ENCODE assay signal across 9 cellular contexts in genomic region chr5:172186114-172186695, GRCh38. TPM values are rescaled to one million over a fixed set of nuclear protein-coding genes. Genes with fewer than 3 reads are reported as not detected.
A peak's percentile ranks its signal among the peaks of the same experiment; 100 is the strongest.
DNase-seq lines count a peak whose midpoint lies in the region; ATAC-seq and TF ChIP-seq lines count a peak whose summit lies in the region.
"Had no signal": no experiment of that assay in that cellular context is flagged by ENCODE, and none has a peak within 500 bp of the region (broad histone marks: within the 10 kb centered on the region; RNA-seq: fewer than 3 reads in every experiment).

No MANE protein-coding gene starts in this region.

- DNase-seq in GM06990 (ENCODE audit: extremely low read depth, insufficient read length) (no peak), RWPE1 (ENCODE audit: low spot score) (no peak), psoas muscle (no peak), NCI-H526 (lab: John Stamatoyannopoulos, UW) (no peak), mesothelial cell of epicardium (ENCODE audit: low spot score in 2 of 2, unreplicated experiment in 2 of 2) (no peak), medulla oblongata (ENCODE audit: extremely low spot score) (no peak), amygdala (lab: John Stamatoyannopoulos, UW) (no peak)

- H3K36me3 Mint-ChIP-seq in mesothelial cell of epicardium = peaks cover 2% of the 10 kb centered on the region

- intact Hi-C loops in psoas muscle (cut with DNase I) = loop anchor here in 1 of 2 donors (5.0 kb wide), 1 partner anchor 274 kb away; no protein-coding TSS in a partner anchor

- CTCF ChIA-PET in RWPE1 (lab: Yijun Ruan, JAX) = interaction anchor here (0.6 to 1.0 kb wide), 6 partner anchors 20 to 278 kb away, joined by 3 to 4 read pairs (median 3); no protein-coding TSS in a partner anchor

- 76% methylated on average over 13 of the region's 13 CpGs for WGBS in esophagus, 2 donors
- WGBS in psoas muscle, 3 donors = 86 to 90% (median 89%) methylated on average over 13 of the region's 13 CpGs

- H3K9me3 ChIP-seq in esophagus (ENCODE audit: control insufficient read depth in 2 of 2, insufficient read depth in 1 of 2, low read depth in 1 of 2, low read length in 1 of 2) (no peaks in the 10 kb centered on the region), psoas muscle (no peaks in the 10 kb centered on the region)

- H3K27ac Mint-ChIP-seq in mesothelial cell of epicardium = no peak overlapping the region

- TF ChIP-seq CTCF in GM06990 (IDR thresholded peaks at IDR 0.05; ENCODE audit: insufficient read depth, low read length, poor library complexity, severe bottlenecking) (no peak), RWPE1 (conservative IDR thresholded peaks at IDR 0.05; ENCODE audit: low read depth) (no peak), psoas muscle (IDR thresholded peaks at IDR 0.05) (no peak), mesothelial cell of epicardium (IDR thresholded peaks at IDR 0.05; ENCODE audit: unreplicated experiment) (no peak)

- H3K4me1 Mint-ChIP-seq in mesothelial cell of epicardium = peaks cover 13% of the 10 kb centered on the region

- H3K27me3 ChIP-seq in GM06990 (replicated peaks; ENCODE audit: control insufficient read depth, insufficient read depth, low read length) = no peaks in the 10 kb centered on the region
- no peaks in the 10 kb centered on the region for H3K27me3 ChIP-seq in esophagus (ENCODE audit: control insufficient read depth in 1 of 2, insufficient read depth in 2 of 2, low read length in 2 of 2)
- H3K27me3 ChIP-seq in psoas muscle (ENCODE audit: insufficient read depth in 3 of 3, low read length in 2 of 3) = no peaks in the 10 kb centered on the region

- peaks cover 24% of the 10 kb centered on the region for H3K27me3 Mint-ChIP-seq in mesothelial cell of epicardium (ENCODE audit: low read depth)

- peak overlapping the region; percentile 89 for H3K27ac ChIP-seq in RWPE1
- H3K27ac ChIP-seq in esophagus (ENCODE audit: low read depth in 2 of 2, low read length in 1 of 2) = peak overlapping the region; percentile 34 to 82
- peak overlapping the region; percentile 87 for H3K27ac ChIP-seq in psoas muscle

- H3K4me1 ChIP-seq in esophagus (ENCODE audit: control insufficient read depth in 2 of 2, insufficient read depth in 2 of 2, low read length in 1 of 2) (peaks cover 3 to 6% of the 10 kb centered on the region in 2 donors), psoas muscle (peaks cover 13% of the 10 kb centered on the region)

- POLR2A ChIA-PET in RWPE1 (lab: Yijun Ruan, JAX; ENCODE audit: low non-redundant PET) = interaction anchor here (0.6 to 0.8 kb wide), 2 partner anchors 17 to 268 kb away, joined by 3 to 6 read pairs; partner anchors contain the start of gene SH3PXD2B

- no peaks in the 10 kb centered on the region for H3K9me3 Mint-ChIP-seq in mesothelial cell of epicardium

- ATAC-seq in psoas muscle = no peak

- peaks cover 2% of the 10 kb centered on the region for H3K36me3 ChIP-seq in GM06990 (ENCODE audit: control insufficient read depth, insufficient read depth, low read length)
- no peaks in the 10 kb centered on the region for H3K36me3 ChIP-seq in esophagus (ENCODE audit: control insufficient read depth in 2 of 2, insufficient read depth in 2 of 2, low read length in 1 of 2)
- no peaks in the 10 kb centered on the region for H3K36me3 ChIP-seq in psoas muscle (ENCODE audit: insufficient read depth in 1 of 2, low read depth in 1 of 2)

- peak overlapping the region; percentile 86 for H3K4me3 ChIP-seq in GM06990 (replicated peaks; ENCODE audit: low read depth, low read length)
- peak overlapping the region; percentile 58 to 92 for H3K4me3 ChIP-seq in esophagus (ENCODE audit: low read depth in 1 of 2, low read length in 2 of 2)
- H3K4me3 ChIP-seq in psoas muscle = peak overlapping the region; percentile 94

- no peak overlapping the region for H3K4me3 Mint-ChIP-seq in mesothelial cell of epicardium

RNA-seq across cellular contexts. Expression of gene STK10, which starts 1.8 kb away (rescaled TPM):
- polyA plus RNA-seq in esophagus = 1 to 10 TPM; 3.9 to 7.7 TPM
- total RNA-seq in psoas muscle = 1 to 10 TPM; 6.1 to 8.6 (median 6.6) TPM
- polyA plus RNA-seq in psoas muscle = 1 to 10 TPM; 1.9 to 6.4 (median 3.7) TPM
- 15.5 to 16.6 TPM (median 16.0 TPM) in 3 replicates for total RNA-seq in mesothelial cell of epicardium

RNA-seq across cellular contexts. Expression of gene EFCAB9, which starts 7.8 kb away (rescaled TPM):
- polyA plus RNA-seq in esophagus (not detected), psoas muscle (under 1 TPM in 1 of 3 donors, not detected in 2; 0.08 TPM)
- total RNA-seq in psoas muscle (not detected), mesothelial cell of epicardium (not detected in 3 replicates)
- total RNA-seq: bronchial epithelial cell had no signal
